ENCODE assay signal across 8 cellular contexts in genomic region chr11:8070417-8071101, GRCh38. TPM values are rescaled to one million over a fixed set of nuclear protein-coding genes. Genes with fewer than 3 reads are reported as not detected.
DNase-seq lines count a peak whose midpoint lies in the region; ATAC-seq, FAIRE-seq and TF ChIP-seq lines count a peak whose summit lies in the region.

No MANE protein-coding gene starts in this region.

- H2BK20ac ChIP-seq in H1 (ENCODE audit: low read length) = no peak overlapping the region

- no peak overlapping the region for H3K18ac ChIP-seq in H1 (ENCODE audit: extremely low read depth, low read length)

- no peak overlapping the region for H3K9ac ChIP-seq in H1 (replicated peaks in 1 of 4; ENCODE audit: extremely low read depth in 1 of 4, low read depth in 3 of 4, low read length in 3 of 4)

- no peaks in the 10 kb centered on the region for H3K23me2 ChIP-seq in H1 (ENCODE audit: low read depth, low read length)

- H2BK15ac ChIP-seq in H1 (ENCODE audit: low read length) = no peak overlapping the region

- TF ChIP-seq CTCF in H1 (IDR thresholded peaks at IDR 0.05; ENCODE audit: control extremely low read depth in 1 of 3, insufficient read depth in 1 of 3, low read depth in 1 of 3, low read length in 3 of 3) (peak in 1 of 3 experiments; percentile 15; a peak in 1 of 4 replicates), osteocyte (IDR thresholded peaks at IDR 0.05) (peak; percentile 40), vagina (IDR thresholded peaks at IDR 0.05) (peak in 1 of 3 experiments; percentile 32)

- H3K36me3 Mint-ChIP-seq in osteocyte (ENCODE audit: unreplicated experiment) = no peaks in the 10 kb centered on the region
- H3K36me3 Mint-ChIP-seq in activated naive CD8-positive, alpha-beta T cell treated with anti-CD3 and anti-CD28 coated beads for 36 hours = no peaks in the 10 kb centered on the region

- H3K4me3 Mint-ChIP-seq in osteocyte (ENCODE audit: unreplicated experiment) = no peak overlapping the region
- no peak overlapping the region for H3K4me3 Mint-ChIP-seq in activated naive CD8-positive, alpha-beta T cell treated with anti-CD3 and anti-CD28 coated beads for 36 hours

- H4K20me1 ChIP-seq in H1 (replicated peaks in 1 of 2; ENCODE audit: control insufficient read depth in 1 of 2, insufficient read depth in 2 of 2, low read length in 2 of 2) = no peaks in the 10 kb centered on the region

- no peak overlapping the region for H2BK12ac ChIP-seq in H1 (ENCODE audit: low read depth, low read length)

- peak; percentile 74 for ATAC-seq in GM19043 (IDR thresholded peaks at IDR 0.05; ENCODE audit: low read depth, unreplicated experiment)

- H3K79me2 ChIP-seq in H1 (ENCODE audit: control insufficient read depth in 1 of 2, insufficient read depth in 2 of 2, low read length in 2 of 2) = no peaks in the 10 kb centered on the region

- no peak for TF ChIP-seq EP300 in H1 (IDR thresholded peaks at IDR 0.05; ENCODE audit: borderline replicate concordance in 1 of 2, low read depth in 2 of 2, low read length in 2 of 2)

- H3K9me3 ChIP-seq in H1 (ENCODE audit: insufficient read depth in 2 of 2, low read depth in 1 of 2, low read length in 1 of 2) (no peaks in the 10 kb centered on the region), vagina (no peaks in the 10 kb centered on the region)

- H3K4ac ChIP-seq in H1 (replicated peaks; ENCODE audit: insufficient read length, low read depth, low read length) = no peak overlapping the region

- H2AK5ac ChIP-seq in H1 (ENCODE audit: low read depth, low read length) = no peak overlapping the region

- no peak overlapping the region for H3K27ac Mint-ChIP-seq in osteocyte (ENCODE audit: unreplicated experiment)
- no peak overlapping the region for H3K27ac Mint-ChIP-seq in activated naive CD8-positive, alpha-beta T cell treated with anti-CD3 and anti-CD28 coated beads for 36 hours

- no peak overlapping the region; a peak in 1 of 4 replicates for H3K4me2 ChIP-seq in H1 (ENCODE audit: insufficient read depth in 1 of 2, low read depth in 2 of 2, low read length in 2 of 2)

- intact Hi-C loops in vagina (cut with DNase I) = loop anchor here (5.0 kb wide), 1 partner anchor 38 kb away; no protein-coding TSS in a partner anchor

- no peak overlapping the region for H3K27ac ChIP-seq in H1 (ENCODE audit: low read depth, low read length)
- no peak overlapping the region for H3K27ac ChIP-seq in vagina

- H3K14ac ChIP-seq in H1 (ENCODE audit: insufficient read length) = no peak overlapping the region

- H2BK5ac ChIP-seq in H1 (ENCODE audit: low read depth, low read length) = no peak overlapping the region

- H3K4me1 Mint-ChIP-seq in osteocyte (ENCODE audit: unreplicated experiment) = peaks cover 14% of the 10 kb centered on the region
- peaks cover 4% of the 10 kb centered on the region for H3K4me1 Mint-ChIP-seq in activated naive CD8-positive, alpha-beta T cell treated with anti-CD3 and anti-CD28 coated beads for 36 hours

- no peak overlapping the region for H3K56ac ChIP-seq in H1 (replicated peaks; ENCODE audit: insufficient read length, low read depth, low read length)

- peak; percentile 19 to 38; a peak in 3 of 4 replicates for TF ChIP-seq RAD21 in H1 (IDR thresholded peaks at IDR 0.05 in 1 of 2, conservative IDR thresholded peaks at IDR 0.05 in 1 of 2; ENCODE audit: low read depth in 2 of 2, low read length in 2 of 2)

- CTCF ChIA-PET in H1 (lab: Charles Lee; ENCODE audit: partially characterized antibody) = interaction anchor here (0.8 to 5.1 kb wide), 12 partner anchors 8 to 79 kb away, joined by 3 to 99 read pairs (median 18); no protein-coding TSS in a partner anchor

- no peak for FAIRE-seq in H1 (lab: Jason Lieb, UNC)

- H4K5ac ChIP-seq in H1 (ENCODE audit: insufficient read length, low read depth, low read length) = no peak overlapping the region

- H3K4me1 ChIP-seq in H1 (replicated peaks in 1 of 4; ENCODE audit: control insufficient read depth in 3 of 4, insufficient read depth in 4 of 4, low read length in 3 of 4) = peaks cover 2 to 18% (median 7%) of the 10 kb centered on the region in 4 experiments
- peaks cover 28% of the 10 kb centered on the region for H3K4me1 ChIP-seq in vagina

- H2BK120ac ChIP-seq in H1 (replicated peaks; ENCODE audit: low read depth, low read length) = no peak overlapping the region

- H3K4me3 ChIP-seq in H1 (ENCODE audit: extremely low read depth in 1 of 4, insufficient read depth in 2 of 4, low read depth in 3 of 4, low read length in 4 of 4) (no peak overlapping the region), vagina (no peak overlapping the region)

- no peak for TF ChIP-seq POLR2A in H1 (IDR thresholded peaks at IDR 0.05; ENCODE audit: control extremely low read depth in 1 of 2, low read depth in 2 of 2, low read length in 2 of 2)
- no peak for TF ChIP-seq POLR2A in vagina (IDR thresholded peaks at IDR 0.05)

- no peak overlapping the region for H4K91ac ChIP-seq in H1 (replicated peaks; ENCODE audit: insufficient read length, low read length)

- H3K9me3 Mint-ChIP-seq in osteocyte (ENCODE audit: unreplicated experiment) = no peaks in the 10 kb centered on the region
- no peaks in the 10 kb centered on the region for H3K9me3 Mint-ChIP-seq in activated naive CD8-positive, alpha-beta T cell treated with anti-CD3 and anti-CD28 coated beads for 36 hours

- H3K79me1 ChIP-seq in H1 (ENCODE audit: low read depth, low read length) = no peaks in the 10 kb centered on the region

- H3K27me3 Mint-ChIP-seq in osteocyte (ENCODE audit: unreplicated experiment) = peaks cover 41% of the 10 kb centered on the region
- H3K27me3 Mint-ChIP-seq in activated naive CD8-positive, alpha-beta T cell treated with anti-CD3 and anti-CD28 coated beads for 36 hours = peaks cover 31% of the 10 kb centered on the region

- no peak overlapping the region for H2AFZ ChIP-seq in H1 (ENCODE audit: low read length)

- H3K27me3 ChIP-seq in H1 (replicated peaks in 1 of 4; ENCODE audit: control insufficient read depth in 3 of 4, extremely low read depth in 1 of 4, insufficient read depth in 3 of 4, low read length in 3 of 4) (no peaks in the 10 kb centered on the region; a peak in 2 of 7 replicates), vagina (no peaks in the 10 kb centered on the region)

- POLR2A ChIA-PET in H1 (lab: Charles Lee; ENCODE audit: partially characterized antibody) = no interaction called here

- DNase-seq in AG08395 (ENCODE audit: low spot score) (peak; percentile 76), NCI-H1694 treated with DMSO at 0.1 percent for 48 hours (lab: John Stamatoyannopoulos, UW) (peak; percentile 32), H1 (ENCODE audit: low read depth in 1 of 2, low spot score in 2 of 2) (no peak), osteocyte (ENCODE audit: extremely low spot score, unreplicated experiment) (no peak), vagina (ENCODE audit: extremely low spot score in 2 of 2) (no peak)
- no peak for DNase-seq in activated naive CD8-positive, alpha-beta T cell treated with anti-CD3 and anti-CD28 coated beads for 36 hours
- DNase-seq in stimulated activated CD8-positive, alpha-beta memory T cell treated with anti-CD3 and anti-CD28 coated beads, Interleukin-4, amount 100 ng/mL, for 48 hours = no peak

- no peak overlapping the region for H3K23ac ChIP-seq in H1 (ENCODE audit: insufficient read length)

- H3K36me3 ChIP-seq in H1 (ENCODE audit: control insufficient read depth in 2 of 4, insufficient read depth in 4 of 4, low read length in 3 of 4) (no peaks in the 10 kb centered on the region), vagina (no peaks in the 10 kb centered on the region)

- H4K8ac ChIP-seq in H1 (ENCODE audit: extremely low read depth, insufficient read depth, low read length) = no peak overlapping the region

- WGBS in H1 (ENCODE audit: extremely low coverage in 1 of 2, insufficient coverage in 1 of 2, insufficient read length in 1 of 2, insufficient replicate concordance in 2 of 2, low coverage in 1 of 2, low lambda C conversion rate in 2 of 2, missing lambda C conversion rate in 1 of 2), 2 experiments = 67% methylated on average over 3 of the region's 3 CpGs; no CpG with 5 or more reads in 1 of the 2 experiments

TF ChIP-seq in H1, 55 proteins besides CTCF, POLR2A, EP300 and RAD21:
- TF ChIP-seq CEBPB (IDR thresholded peaks at IDR 0.05; ENCODE audit: low read depth, low read length) (no peak), SAP30 (IDR thresholded peaks at IDR 0.05; ENCODE audit: insufficient read depth, insufficient replicate concordance, low read length) (no peak), HDAC2 (IDR thresholded peaks at IDR 0.05; ENCODE audit: borderline replicate concordance in 1 of 2, low read depth in 2 of 2, low read length in 2 of 2) (no peak), KDM4A (IDR thresholded peaks at IDR 0.05; ENCODE audit: low read depth, low read length, severe bottlenecking) (no peak), POU5F1 (IDR thresholded peaks at IDR 0.05; ENCODE audit: low read depth, low read length) (no peak), BACH1 (IDR thresholded peaks at IDR 0.05; ENCODE audit: low read length) (no peak), CBX8 (IDR thresholded peaks at IDR 0.05; ENCODE audit: borderline replicate concordance, low read depth, low read length) (no peak), TAF7 (optimal IDR thresholded peaks at IDR 0.05; ENCODE audit: borderline replicate concordance, low read depth, low read length) (no peak), BRCA1 (IDR thresholded peaks at IDR 0.05; ENCODE audit: low read depth, low read length) (no peak), RXRA (IDR thresholded peaks at IDR 0.05; ENCODE audit: insufficient read depth, low read depth, low read length) (no peak)

RNA-seq across cellular contexts. Expression of gene TUB, which starts 10.5 kb away (rescaled TPM):
- total RNA-seq in H1 (2021; fragmentation: NEBNext Ultra II Directional; extraction: Animal tissue kit (Norgen Biotek cat#: 25700)) = 29.9 and 31.3 TPM in 2 replicates
- 14.8 and 15.3 TPM in 2 replicates for polyA plus RNA-seq in H1 (2011; rRNA removed)
- polyA plus RNA-seq in H1 (2011; cell fraction: cytosol; rRNA removed) = 19.8 TPM
- 34.3 TPM for polyA plus RNA-seq in H1 (2011; cell fraction: nucleus; rRNA removed)
- polyA plus RNA-seq in H1 (2012, experiment 1 of 2) = 16.3 to 20.5 TPM (median 20.1 TPM) in 4 replicates
- polyA plus RNA-seq in H1 (2012, experiment 2 of 2) = 5.1 TPM
- 12.3 TPM for polyA plus RNA-seq in H1 (2013, experiment 1 of 2)
- polyA plus RNA-seq in H1 (2013, experiment 2 of 2) = 11.4 TPM
- 29.7 and 37.5 TPM in 2 replicates for polyA minus RNA-seq in H1 (2011; rRNA and poly(A)+ RNA removed)
- polyA minus RNA-seq in H1 (2011; cell fraction: cytosol; rRNA and poly(A)+ RNA removed) = 26.1 TPM
- 16.7 TPM for polyA minus RNA-seq in H1 (2011; cell fraction: nucleus; rRNA and poly(A)+ RNA removed)
- total RNA-seq in osteocyte = 7.8 and 8.7 TPM in 2 replicates
- under 1 TPM; 0.19 to 0.34 TPM for total RNA-seq in activated naive CD8-positive, alpha-beta T cell treated with anti-CD3 and anti-CD28 coated beads for 36 hours
- 13.5 TPM for total RNA-seq in vagina

Comparison
In these comparisons a context has a peak if more than half of its experiments do, and no peak if none do; other contexts are left out.
1. DNase-seq: peak in AG08395 (single experiment) and NCI-H1694 treated with DMSO at 0.1 percent for 48 hours (single experiment); none in H1 (0 of 2), osteocyte (single experiment), activated naive CD8-positive, alpha-beta T cell treated with anti-CD3 and anti-CD28 coated beads for 36 hours (single experiment), stimulated activated CD8-positive, alpha-beta memory T cell treated with anti-CD3 and anti-CD28 coated beads, Interleukin-4, amount 100 ng/mL, for 48 hours (single experiment) and vagina (0 of 2).